In the genomic region with DNA sequence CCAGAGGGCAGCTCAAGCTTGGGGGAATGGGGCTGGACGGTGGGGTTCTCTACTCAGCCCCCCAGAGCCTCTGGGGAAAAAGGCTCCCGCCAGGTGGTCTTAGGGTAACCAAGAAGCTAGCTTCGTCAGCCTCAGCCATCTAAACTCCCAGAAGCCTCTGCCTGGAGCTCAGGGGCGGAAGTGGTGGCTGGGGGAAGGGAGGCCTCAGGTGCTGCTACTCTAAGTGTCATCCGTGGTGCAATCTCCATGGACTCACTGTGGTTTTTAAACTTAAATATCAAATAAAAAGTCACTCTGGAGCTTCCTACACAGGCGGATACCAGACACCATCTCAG, we compare ENCODE assay signal across 8 cellular contexts. TPM values are rescaled to one million over a fixed set of nuclear protein-coding genes. Genes with fewer than 3 reads are reported as not detected.
DNase-seq lines count a peak whose midpoint lies in the region; ATAC-seq and TF ChIP-seq lines count a peak whose summit lies in the region.

No MANE protein-coding gene starts in this region.

- peaks cover 17% of the 10 kb centered on the region for H3K36me3 Mint-ChIP-seq in WTC11

- POLR2A ChIA-PET in WTC11 (lab: Charles Lee) = no interaction called here

- peak; percentile 51 for ATAC-seq in HG03135 (IDR thresholded peaks at IDR 0.05; ENCODE audit: unreplicated experiment)
- ATAC-seq in WTC11 = no peak; the same call in 1 of the 2 replicates

- no peak overlapping the region for H3K27ac Mint-ChIP-seq in WTC11

- TF ChIP-seq CTCF in WTC11 (IDR thresholded peaks at IDR 0.05) = no peak

- peak; percentile 63 for TF ChIP-seq POLR2A in GM19099 (IDR thresholded peaks at IDR 0.05; ENCODE audit: extremely low read depth, insufficient read length, low read depth)

- no peak for DNase-seq in WTC11 (ENCODE audit: low spot score)
- DNase-seq in effector CD4-positive, alpha-beta T cell = peak; percentile 51
- DNase-seq in stimulated activated CD4-positive, alpha-beta T cell treated with anti-CD3 and anti-CD28 coated beads, Interleukin-2, amount 100 ng/mL, for 24 hours = peak; percentile 74 to 79
- DNase-seq in SK-N-DZ (ENCODE audit: low spot score) = no peak
- DNase-seq in HT-29 (ENCODE audit: low spot score) = no peak
- no peak for DNase-seq in RKO (ENCODE audit: low spot score)

- H3K4me3 Mint-ChIP-seq in WTC11 = peak overlapping the region; percentile 59

- H3K27me3 Mint-ChIP-seq in WTC11 (ENCODE audit: low read depth) = peaks cover 30% of the 10 kb centered on the region

- CTCF ChIA-PET in WTC11 (lab: Charles Lee) = interaction anchor here (0.8 kb wide), 1 partner anchor 342 kb away, joined by 4 read pairs; the partner anchor contains the start of gene INSYN2B

- H3K9me3 Mint-ChIP-seq in WTC11 = peaks cover 22% of the 10 kb centered on the region

- H3K4me1 Mint-ChIP-seq in WTC11 = peaks cover 25% of the 10 kb centered on the region

TF ChIP-seq in WTC11, 78 proteins besides CTCF, POLR2A, EP300 and RAD21:
- TF ChIP-seq ELF4 (CRISPR knock-in tag; IDR thresholded peaks at IDR 0.05; ENCODE audit: low read depth) (no peak), ZNF219 (CRISPR knock-in tag; IDR thresholded peaks at IDR 0.05; ENCODE audit: borderline replicate concordance) (no peak), TCF7 (CRISPR knock-in tag; IDR thresholded peaks at IDR 0.05; ENCODE audit: low read depth) (no peak), FOXP1 (CRISPR knock-in tag; IDR thresholded peaks at IDR 0.05; ENCODE audit: borderline replicate concordance) (no peak), SOX15 (CRISPR knock-in tag; IDR thresholded peaks at IDR 0.05) (no peak), TP53 (CRISPR knock-in tag; IDR thresholded peaks at IDR 0.05) (no peak)
- TF ChIP-seq, protein P1, sequence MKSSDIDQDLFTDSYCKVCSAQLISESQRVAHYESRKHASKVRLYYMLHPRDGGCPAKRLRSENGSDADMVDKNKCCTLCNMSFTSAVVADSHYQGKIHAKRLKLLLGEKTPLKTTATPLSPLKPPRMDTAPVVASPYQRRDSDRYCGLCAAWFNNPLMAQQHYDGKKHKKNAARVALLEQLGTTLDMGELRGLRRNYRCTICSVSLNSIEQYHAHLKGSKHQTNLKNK (CRISPR knock-in tag; IDR thresholded peaks at IDR 0.05) = no peak

RNA-seq across cellular contexts. Expression of gene DOCK2, which starts 0.7 kb away (rescaled TPM):
- total RNA-seq in WTC11 (2021) = 4.6 to 9.0 TPM (median 6.1 TPM) in 3 replicates
- polyA plus RNA-seq in SK-N-DZ (2014; cell fraction: cytosol; rRNA removed) = 0.16 and 0.22 TPM in 2 replicates
- 0.05 TPM in 1 of 2 replicates, not detected in the other for polyA plus RNA-seq in SK-N-DZ (2014; cell fraction: nucleus; rRNA removed)
- not detected in 2 replicates for total RNA-seq in HT-29 (2014; rRNA removed; shearing (Covaris generic))

RNA-seq across cellular contexts. Expression of gene SPDL1, which starts 54.2 kb away (rescaled TPM):
- total RNA-seq in WTC11 (2021) = 31.9 to 35.1 TPM (median 33.6 TPM) in 3 replicates
- 75.2 and 93.0 TPM in 2 replicates for polyA plus RNA-seq in SK-N-DZ (2014; cell fraction: cytosol; rRNA removed)
- 94.4 and 115 TPM in 2 replicates for polyA plus RNA-seq in SK-N-DZ (2014; cell fraction: nucleus; rRNA removed)
- total RNA-seq in HT-29 (2014; rRNA removed; shearing (Covaris generic)) = 11.5 and 13.1 TPM in 2 replicates

Comparison
In these comparisons a context has a peak if more than half of its experiments do, and no peak if none do; other contexts are left out.
1. DNase-seq: peak in effector CD4-positive, alpha-beta T cell (single experiment) and stimulated activated CD4-positive, alpha-beta T cell treated with anti-CD3 and anti-CD28 coated beads, Interleukin-2, amount 100 ng/mL, for 24 hours (2 of 2); none in WTC11 (single experiment), SK-N-DZ (single experiment), HT-29 (single experiment) and RKO (single experiment).